In the genomic region with DNA sequence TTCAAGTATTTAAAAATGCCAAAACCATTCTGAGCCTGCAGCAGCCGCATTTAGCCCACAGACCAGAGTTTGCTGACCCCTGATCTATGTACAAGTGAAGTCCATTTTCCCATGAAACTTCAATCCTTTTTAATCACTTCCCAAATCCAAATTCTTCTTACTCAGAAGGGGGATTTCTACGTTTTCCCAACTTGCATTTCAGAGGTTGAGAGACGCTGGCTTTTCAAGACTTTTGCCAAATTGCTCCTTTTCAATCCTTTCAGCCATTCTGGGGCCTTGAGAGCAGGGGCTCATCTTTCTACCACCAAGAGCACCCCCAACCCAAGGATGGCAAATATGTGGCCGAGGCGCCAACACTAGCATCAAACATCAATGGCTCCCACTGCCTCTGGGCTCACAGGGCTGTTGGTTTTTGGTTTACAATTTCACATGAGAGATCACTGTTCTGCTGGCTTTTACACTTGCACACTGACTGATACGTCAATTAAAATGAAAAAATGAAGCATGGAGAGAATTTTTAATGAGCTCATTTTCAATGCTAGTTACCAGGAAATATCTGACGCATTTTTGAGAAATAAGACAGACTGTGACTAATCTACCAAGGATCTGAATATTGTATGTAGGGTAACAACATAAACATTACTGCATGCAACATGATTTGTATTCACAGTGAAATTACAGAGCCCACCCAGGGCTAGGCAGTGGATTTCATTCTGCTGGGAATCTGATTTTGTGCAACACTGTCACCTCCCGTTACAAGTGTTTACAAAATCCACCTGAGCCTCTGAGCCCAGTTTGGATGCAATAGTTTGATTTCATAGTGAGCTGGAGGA, we compare ENCODE assay signal across 7 cellular contexts. TPM values are rescaled to one million over a fixed set of nuclear protein-coding genes. Genes with fewer than 3 reads are reported as not detected.
A peak's percentile ranks its signal among the peaks of the same experiment; 100 is the strongest.
DNase-seq lines count a peak whose midpoint lies in the region; ATAC-seq and TF ChIP-seq lines count a peak whose summit lies in the region.
"Not testable (repeated sequence)": the region's sequence is repeated elsewhere in the genome, so short reads cannot be mapped to it uniquely, and the experiment has no call there.

No MANE protein-coding gene starts in this region.

- H2AFZ ChIP-seq in OCI-LY3 (ENCODE audit: low read depth, low read length) = not testable (repeated sequence)

- peak overlapping the region; percentile 53 for H3K27ac ChIP-seq in OCI-LY3 (ENCODE audit: low read length)
- H3K27ac ChIP-seq in foreskin keratinocyte = peak overlapping the region; percentile 56
- peak overlapping the region; percentile 67 for H3K27ac ChIP-seq in mesodermal cell (ENCODE audit: low read depth, low read length, severe bottlenecking)
- peak overlapping the region; percentile 78 for H3K27ac ChIP-seq in skeletal muscle tissue (ENCODE audit: low read depth, low read length)

- TF ChIP-seq CTCF in OCI-LY3 (IDR thresholded peaks at IDR 0.05; ENCODE audit: low read depth, low read length); foreskin keratinocyte (conservative IDR thresholded peaks at IDR 0.05): not testable (repeated sequence)

- not testable (repeated sequence) for H3K27me3 Mint-ChIP-seq in activated T-cell treated with anti-CD3 and anti-CD28 coated beads, Interleukin-2, amount 50 U/mL, for 24 hours; central memory CD8-positive, alpha-beta T cell

- H3K79me2 ChIP-seq in OCI-LY3 (ENCODE audit: low read length) = peaks cover 100% of the 10 kb centered on the region

- H3K9ac ChIP-seq in OCI-LY3 (ENCODE audit: low read length) = not testable (repeated sequence)
- peak overlapping the region in 2 of 3 donors; percentile 7 to 76 for H3K9ac ChIP-seq in skeletal muscle tissue (ENCODE audit: low read depth in 1 of 3, low read length in 3 of 3)

- H3K4me2 ChIP-seq in OCI-LY3 (ENCODE audit: low read length) = peak overlapping the region; percentile 51

- 93 to 98% methylated on average over 3 to 5 of the region's 8 CpGs for WGBS in mesodermal cell (ENCODE audit: insufficient coverage in 2 of 2), 2 experiments

- peaks cover 82% of the 10 kb centered on the region for H3K4me1 ChIP-seq in OCI-LY3 (ENCODE audit: low read length)
- peaks cover 30% of the 10 kb centered on the region for H3K4me1 ChIP-seq in foreskin keratinocyte
- H3K4me1 ChIP-seq in mesodermal cell (ENCODE audit: control insufficient read depth, insufficient read depth, low read length, poor library complexity, severe bottlenecking) = peaks cover 55% of the 10 kb centered on the region
- H3K4me1 ChIP-seq in skeletal muscle tissue (ENCODE audit: control insufficient read depth in 3 of 3, insufficient read depth in 3 of 3, low read length in 3 of 3) = peaks cover 84 to 92% (median 84%) of the 10 kb centered on the region in 3 donors

- H3K4me3 Mint-ChIP-seq in activated T-cell treated with anti-CD3 and anti-CD28 coated beads, Interleukin-2, amount 50 U/mL, for 24 hours; central memory CD8-positive, alpha-beta T cell: not testable (repeated sequence)

- peak overlapping the region; percentile 9 for H3K27ac Mint-ChIP-seq in activated T-cell treated with anti-CD3 and anti-CD28 coated beads, Interleukin-2, amount 50 U/mL, for 24 hours
- peak overlapping the region; percentile 47 for H3K27ac Mint-ChIP-seq in central memory CD8-positive, alpha-beta T cell (ENCODE audit: low read depth)

- not testable (repeated sequence) for ATAC-seq in central memory CD8-positive, alpha-beta T cell (replicated peaks; ENCODE audit: extremely low read depth, poor library complexity, severe bottlenecking)
- peak; percentile 27 for ATAC-seq in foreskin keratinocyte

- H3K4me3 ChIP-seq in OCI-LY3 (ENCODE audit: low read length) (0 out of 2 replicates have a peak overlapping the region, but pooled peaks have one; percentile 12), skeletal muscle tissue (ENCODE audit: low read length in 3 of 3) (peak overlapping the region in 1 of 3 donors; percentile 17)
- not testable (repeated sequence) for H3K4me3 ChIP-seq in mesodermal cell (ENCODE audit: extremely low read depth, insufficient read depth, low read length, poor library complexity, severe bottlenecking)

- not testable (repeated sequence) for H3K27me3 ChIP-seq in OCI-LY3 (ENCODE audit: low read depth, low read length); foreskin keratinocyte; skeletal muscle tissue (ENCODE audit: control insufficient read depth in 3 of 3, insufficient read depth in 3 of 3, low read length in 3 of 3)

- H4K20me1 ChIP-seq in OCI-LY3 (ENCODE audit: insufficient read depth, low read length) = peaks cover 98% of the 10 kb centered on the region

- H3K9me3 Mint-ChIP-seq in activated T-cell treated with anti-CD3 and anti-CD28 coated beads, Interleukin-2, amount 50 U/mL, for 24 hours; central memory CD8-positive, alpha-beta T cell: not testable (repeated sequence)

- peaks cover 21% of the 10 kb centered on the region for H3K36me3 ChIP-seq in OCI-LY3 (replicated peaks; ENCODE audit: low read depth, low read length)
- H3K36me3 ChIP-seq in mesodermal cell (ENCODE audit: control insufficient read depth, insufficient read depth, low read length); skeletal muscle tissue (ENCODE audit: control insufficient read depth in 3 of 3, insufficient read depth in 3 of 3, low read length in 3 of 3): not testable (repeated sequence)

- peak; percentile 95 for DNase-seq in ELR (ENCODE audit: low read depth)
- not testable (repeated sequence) for DNase-seq in activated T-cell treated with anti-CD3 and anti-CD28 coated beads, Interleukin-2, amount 50 U/mL, for 24 hours; central memory CD8-positive, alpha-beta T cell (ENCODE audit: low spot score in 2 of 2)
- DNase-seq in foreskin keratinocyte = peak; percentile 44 to 72

- H3K9me3 ChIP-seq in OCI-LY3 (ENCODE audit: insufficient read depth, low read length); mesodermal cell (ENCODE audit: control insufficient read depth, low read length); skeletal muscle tissue (ENCODE audit: control insufficient read depth in 3 of 3, low read length in 3 of 3): not testable (repeated sequence)

- H3K36me3 Mint-ChIP-seq in activated T-cell treated with anti-CD3 and anti-CD28 coated beads, Interleukin-2, amount 50 U/mL, for 24 hours (ENCODE audit: low read depth); central memory CD8-positive, alpha-beta T cell (ENCODE audit: insufficient read depth): not testable (repeated sequence)

- peaks cover 83% of the 10 kb centered on the region for H3K4me1 Mint-ChIP-seq in activated T-cell treated with anti-CD3 and anti-CD28 coated beads, Interleukin-2, amount 50 U/mL, for 24 hours (ENCODE audit: low read depth)
- peaks cover 81% of the 10 kb centered on the region for H3K4me1 Mint-ChIP-seq in central memory CD8-positive, alpha-beta T cell

RNA-seq across cellular contexts. Expression of a gene that starts 27.6 kb away (rescaled TPM):
- total RNA-seq in foreskin keratinocyte = 22.0 and 28.3 TPM in 2 replicates
- polyA plus RNA-seq in foreskin keratinocyte = 20.1 and 20.2 TPM in 2 replicates
- 56.0 TPM for polyA plus RNA-seq in mesodermal cell (2013, experiment 1 of 2)
- 50.6 TPM for polyA plus RNA-seq in mesodermal cell (2013, experiment 2 of 2)
- 17.2 TPM for total RNA-seq in skeletal muscle tissue
